In the genomic region with DNA sequence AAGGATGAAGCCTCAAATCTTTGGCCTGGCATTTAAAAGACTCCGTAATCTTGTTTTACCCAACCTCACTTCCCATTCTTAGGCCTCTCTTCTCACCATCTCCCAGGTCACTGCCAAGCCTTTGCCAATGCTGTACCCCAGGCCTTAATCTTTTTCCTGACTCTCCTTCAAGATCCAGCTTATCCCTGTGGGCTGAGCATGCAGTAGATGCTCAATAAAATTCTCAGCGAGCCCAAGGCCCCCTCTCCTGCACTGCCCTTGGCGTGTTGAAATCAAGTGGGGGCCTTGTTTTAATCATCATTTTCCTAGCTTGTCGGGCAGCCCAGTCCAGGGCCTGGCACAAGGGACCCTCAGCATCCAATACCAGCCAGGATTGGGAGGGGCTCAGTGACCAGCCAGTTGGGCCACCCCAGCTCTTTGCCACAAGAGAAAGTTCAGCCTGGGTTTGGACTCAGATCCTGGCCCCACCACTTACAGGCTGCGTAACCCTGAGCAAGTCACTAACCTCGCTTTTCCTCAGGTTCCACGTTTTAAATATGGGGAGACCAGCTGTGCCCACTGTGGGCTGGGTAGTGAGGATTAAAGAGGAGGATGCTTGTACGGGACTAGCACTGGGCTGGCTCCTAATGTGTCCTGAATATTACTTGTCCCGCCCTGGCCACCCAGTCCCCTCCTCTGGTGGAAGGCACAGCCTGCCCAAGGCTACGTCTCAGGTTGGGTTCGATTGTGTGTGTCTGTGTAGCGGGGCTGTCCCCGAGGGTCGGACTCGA, we compare ENCODE assay signal across 1 cellular context.
A peak's percentile ranks its signal among the peaks of the same experiment; 100 is the strongest.
TF ChIP-seq lines count a peak whose summit lies in the region.

No MANE protein-coding gene starts in this region.

TF ChIP-seq in HepG2, 621 proteins besides CTCF, POLR2A, EP300 and RAD21 (continued from another document):
- TF ChIP-seq, protein P1, sequence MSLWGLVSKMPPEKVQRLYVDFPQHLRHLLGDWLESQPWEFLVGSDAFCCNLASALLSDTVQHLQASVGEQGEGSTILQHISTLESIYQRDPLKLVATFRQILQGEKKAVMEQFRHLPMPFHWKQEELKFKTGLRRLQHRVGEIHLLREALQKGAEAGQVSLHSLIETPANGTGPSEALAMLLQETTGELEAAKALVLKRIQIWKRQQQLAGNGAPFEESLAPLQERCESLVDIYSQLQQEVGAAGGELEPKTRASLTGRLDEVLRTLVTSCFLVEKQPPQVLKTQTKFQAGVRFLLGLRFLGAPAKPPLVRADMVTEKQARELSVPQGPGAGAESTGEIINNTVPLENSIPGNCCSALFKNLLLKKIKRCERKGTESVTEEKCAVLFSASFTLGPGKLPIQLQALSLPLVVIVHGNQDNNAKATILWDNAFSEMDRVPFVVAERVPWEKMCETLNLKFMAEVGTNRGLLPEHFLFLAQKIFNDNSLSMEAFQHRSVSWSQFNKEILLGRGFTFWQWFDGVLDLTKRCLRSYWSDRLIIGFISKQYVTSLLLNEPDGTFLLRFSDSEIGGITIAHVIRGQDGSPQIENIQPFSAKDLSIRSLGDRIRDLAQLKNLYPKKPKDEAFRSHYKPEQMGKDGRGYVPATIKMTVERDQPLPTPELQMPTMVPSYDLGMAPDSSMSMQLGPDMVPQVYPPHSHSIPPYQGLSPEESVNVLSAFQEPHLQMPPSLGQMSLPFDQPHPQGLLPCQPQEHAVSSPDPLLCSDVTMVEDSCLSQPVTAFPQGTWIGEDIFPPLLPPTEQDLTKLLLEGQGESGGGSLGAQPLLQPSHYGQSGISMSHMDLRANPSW (CRISPR knock-in tag; IDR thresholded peaks at IDR 0.05; ENCODE audit: borderline replicate concordance) = no peak
- 0 out of 2 replicates have a peak, but pooled peaks have one; percentile 1 for TF ChIP-seq SALL2 (CRISPR knock-in tag; IDR thresholded peaks at IDR 0.05)
- no peak for TF ChIP-seq ZNF644 (CRISPR knock-in tag; IDR thresholded peaks at IDR 0.05; ENCODE audit: low read depth)
- TF ChIP-seq SMAD1 (CRISPR knock-in tag; IDR thresholded peaks at IDR 0.05; ENCODE audit: borderline replicate concordance, low read depth) = 0 out of 2 replicates have a peak, but pooled peaks have one; percentile 27
- TF ChIP-seq EHMT2 (IDR thresholded peaks at IDR 0.05; ENCODE audit: borderline replicate concordance, low read depth, low read length) = no peak
